In the genomic region with DNA sequence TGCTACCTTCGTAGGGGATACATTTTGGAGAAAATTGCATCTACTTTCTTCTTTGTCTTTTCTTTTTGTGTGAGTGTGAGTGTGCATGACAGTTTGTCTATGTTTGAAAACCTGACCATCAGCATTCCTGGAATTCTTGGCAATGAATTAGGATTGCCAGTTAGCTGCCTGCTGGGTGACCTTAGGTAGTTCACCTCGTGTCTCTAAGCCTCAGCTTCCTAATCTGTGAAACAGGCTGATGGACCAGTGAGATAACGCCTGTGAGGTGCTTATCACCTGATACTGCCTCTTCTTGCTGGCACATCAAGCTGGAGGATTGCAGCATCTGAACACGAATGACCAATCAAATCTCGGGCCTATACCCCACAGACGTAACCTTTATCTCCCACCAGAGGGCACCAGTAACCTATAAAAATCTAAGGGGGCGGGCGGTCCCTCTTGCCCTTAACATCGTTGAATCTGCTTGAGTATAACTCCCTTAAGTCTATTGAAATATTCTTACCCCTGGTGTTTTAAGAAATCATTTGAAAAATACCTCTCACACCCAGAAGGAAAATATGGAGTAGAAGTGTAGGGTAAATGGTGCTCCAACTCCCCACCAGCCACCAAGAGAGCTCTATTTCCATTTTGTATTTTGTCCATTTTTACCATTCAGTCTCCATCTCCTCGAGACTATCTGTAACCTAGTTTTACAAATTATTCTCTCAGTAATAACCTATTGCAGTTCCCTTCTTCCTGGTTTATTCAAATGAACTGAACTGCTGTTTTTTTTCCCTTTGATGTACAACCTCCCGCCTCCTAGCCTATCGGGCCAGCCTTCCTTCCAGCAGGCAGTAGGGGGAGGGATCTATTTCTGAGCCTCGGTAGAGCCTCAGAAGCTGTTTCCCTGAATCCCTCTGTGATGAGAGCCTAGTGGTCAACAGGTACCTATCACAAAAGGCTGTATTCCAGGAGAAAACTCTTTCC, we compare ENCODE assay signal across 8 cellular contexts. TPM values are rescaled to one million over a fixed set of nuclear protein-coding genes. Genes with fewer than 3 reads are reported as not detected.
DNase-seq lines count a peak whose midpoint lies in the region; ATAC-seq and TF ChIP-seq lines count a peak whose summit lies in the region.

No MANE protein-coding gene starts in this region.

- no peak overlapping the region for H3K4me3 Mint-ChIP-seq in activated CD4-positive, alpha-beta memory T cell treated with anti-CD3 and anti-CD28 coated beads for 36 hours
- H3K4me3 Mint-ChIP-seq in effector memory CD8-positive, alpha-beta T cell, result no peak overlapping the region

- H3K27ac Mint-ChIP-seq in activated CD4-positive, alpha-beta memory T cell treated with anti-CD3 and anti-CD28 coated beads for 36 hours, result peak overlapping the region; percentile 73
- peak overlapping the region; percentile 69 to 86 for H3K27ac Mint-ChIP-seq in effector memory CD8-positive, alpha-beta T cell

- no peak for TF ChIP-seq POLR2A in GM18505 (IDR thresholded peaks at IDR 0.05; ENCODE audit: borderline replicate concordance, extremely low read depth, insufficient read depth, insufficient read length)

- ATAC-seq in effector memory CD8-positive, alpha-beta T cell (replicated peaks), result peak; percentile 89
- ATAC-seq in GM18505 (IDR thresholded peaks at IDR 0.05; ENCODE audit: unreplicated experiment), result no peak

- CTCF ChIA-PET in activated CD4-positive, alpha-beta memory T cell treated with anti-CD3 and anti-CD28 coated beads for 36 hours (lab: Charles Lee), result interaction anchor here (0.5 to 6.9 kb wide), 38 partner anchors 9 to 496 kb away, joined by 3 to 149 read pairs (median 4); partner anchors contain the start of genes MDM4 and PIK3C2B

- intact Hi-C loops in activated CD4-positive, alpha-beta memory T cell treated with anti-CD3 and anti-CD28 coated beads for 36 hours (cut with micrococcal nuclease), result loop anchor here (1.0 to 5.0 kb wide), 5 partner anchors 21 to 241 kb away; partner anchors contain the start of gene MDM4

- peaks cover 46% of the 10 kb centered on the region for H3K4me1 Mint-ChIP-seq in activated CD4-positive, alpha-beta memory T cell treated with anti-CD3 and anti-CD28 coated beads for 36 hours (ENCODE audit: low read depth)
- peaks cover 26 to 32% of the 10 kb centered on the region in 2 donors for H3K4me1 Mint-ChIP-seq in effector memory CD8-positive, alpha-beta T cell (ENCODE audit: low read depth in 2 of 2)

- H3K36me3 Mint-ChIP-seq in activated CD4-positive, alpha-beta memory T cell treated with anti-CD3 and anti-CD28 coated beads for 36 hours, result peaks cover 17% of the 10 kb centered on the region
- H3K36me3 Mint-ChIP-seq in effector memory CD8-positive, alpha-beta T cell (ENCODE audit: insufficient read depth), result peaks cover 28% of the 10 kb centered on the region

- H3K9me3 Mint-ChIP-seq in activated CD4-positive, alpha-beta memory T cell treated with anti-CD3 and anti-CD28 coated beads for 36 hours, result no peaks in the 10 kb centered on the region
- no peaks in the 10 kb centered on the region for H3K9me3 Mint-ChIP-seq in effector memory CD8-positive, alpha-beta T cell

- POLR2A ChIA-PET in activated CD4-positive, alpha-beta memory T cell treated with anti-CD3 and anti-CD28 coated beads for 36 hours (lab: Charles Lee), result interaction anchor here (1.3 kb wide), 1 partner anchor 241 kb away, joined by 4 read pairs; no protein-coding TSS in a partner anchor

- H3K27me3 Mint-ChIP-seq in activated CD4-positive, alpha-beta memory T cell treated with anti-CD3 and anti-CD28 coated beads for 36 hours, result no peaks in the 10 kb centered on the region
- H3K27me3 Mint-ChIP-seq in effector memory CD8-positive, alpha-beta T cell, result no peaks in the 10 kb centered on the region

- DNase-seq in GM03348 (ENCODE audit: low spot score) (peak; percentile 89), HS-5 (ENCODE audit: low read depth) (peak; percentile 44), NCI-H748 (lab: John Stamatoyannopoulos, UW; ENCODE audit: unreplicated experiment) (peak; percentile 60), middle frontal gyrus (ENCODE audit: extremely low spot score, low spot score) (peak; percentile 38)
- DNase-seq in activated CD4-positive, alpha-beta memory T cell treated with anti-CD3 and anti-CD28 coated beads for 36 hours, result peak; percentile 70
- DNase-seq in effector memory CD8-positive, alpha-beta T cell, result peak; percentile 45 to 53 (median 52)
- peak; percentile 35 for DNase-seq in stimulated activated naive CD4-positive, alpha-beta T cell treated with Interleukin-2 at 50 U/mL for 16 hours (lab: John Stamatoyannopoulos, UW)

RNA-seq across cellular contexts. Expression of gene MDM4, which starts 49.7 kb away (rescaled TPM):
- total RNA-seq in activated CD4-positive, alpha-beta memory T cell treated with anti-CD3 and anti-CD28 coated beads for 36 hours, result 10 to 100 TPM; 88.0 to 90.8 TPM

Comparison
In these comparisons a context has a peak if more than half of its experiments do, and no peak if none do; other contexts are left out.
1. DNase-seq: peak in every context shown above with its lines; median percentile 89 in GM03348; 70 in activated CD4-positive, alpha-beta memory T cell treated with anti-CD3 and anti-CD28 coated beads for 36 hours; 60 in NCI-H748; 52 in effector memory CD8-positive, alpha-beta T cell; 44 in HS-5; 38 in middle frontal gyrus; 35 in stimulated activated naive CD4-positive, alpha-beta T cell treated with Interleukin-2 at 50 U/mL for 16 hours.